Comparison of ENCODE assay signal across 8 cellular contexts in genomic region chr1:244651956-244652698, GRCh38. TPM values are rescaled to one million over a fixed set of nuclear protein-coding genes. Genes with fewer than 3 reads are reported as not detected.
DNase-seq lines count a peak whose midpoint lies in the region; ATAC-seq, FAIRE-seq and TF ChIP-seq lines count a peak whose summit lies in the region.

No MANE protein-coding gene starts in this region.

- peaks cover 10% of the 10 kb centered on the region; the same call in 1 of the 2 replicates for H3K9me1 ChIP-seq in IMR-90 (ENCODE audit: insufficient read depth, low read length)

- no peak for FAIRE-seq in GM19239 (lab: Jason Lieb, UNC)

- peak overlapping the region; percentile 96 to 99 for H4K8ac ChIP-seq in IMR-90 (ENCODE audit: low read depth in 2 of 2, low read length in 2 of 2)

- peak overlapping the region; percentile 83 for H3K9ac ChIP-seq in IMR-90 (ENCODE audit: low read depth, low read length)

- TF ChIP-seq POLR2A in IMR-90 (IDR thresholded peaks at IDR 0.05; ENCODE audit: low read depth, low read length), result no peak

- POLR2A ChIA-PET in A673 (lab: Charles Lee; ENCODE audit: low non-redundant PET) (no interaction called here), IMR-90 (lab: Charles Lee; ENCODE audit: unreplicated experiment) (interaction anchor here (0.6 kb wide), 1 partner anchor 217 kb away, joined by 3 read pairs; no protein-coding TSS in a partner anchor)

- peak overlapping the region; percentile 73 for H4K91ac ChIP-seq in IMR-90 (ENCODE audit: insufficient read depth, low read depth, low read length)

- H3K9me3 Mint-ChIP-seq in chondrocyte (ENCODE audit: low read depth), result no peaks in the 10 kb centered on the region
- H3K9me3 Mint-ChIP-seq in effector memory CD8-positive, alpha-beta T cell, result no peaks in the 10 kb centered on the region

- H3K36me3 Mint-ChIP-seq in chondrocyte (ENCODE audit: low read depth), result peaks cover under 1% of the 10 kb centered on the region
- peaks cover 7% of the 10 kb centered on the region for H3K36me3 Mint-ChIP-seq in effector memory CD8-positive, alpha-beta T cell (ENCODE audit: insufficient read depth)

- H2AK9ac ChIP-seq in IMR-90 (replicated peaks; ENCODE audit: low read depth, low read length, poor library complexity), result peak overlapping the region; percentile 12

- H3K9me3 ChIP-seq in A673 (ENCODE audit: low read depth, low read length, poor library complexity, severe bottlenecking) (no peaks in the 10 kb centered on the region), IMR-90 (ENCODE audit: control insufficient read depth, insufficient read depth, low read length) (peaks cover 2% of the 10 kb centered on the region), muscle layer of duodenum (ENCODE audit: control insufficient read depth in 1 of 2, low read length in 2 of 2) (no peaks in the 10 kb centered on the region)

- H3K27me3 ChIP-seq in A673 (replicated peaks; ENCODE audit: insufficient read depth, low read depth, low read length, poor library complexity) (no peaks in the 10 kb centered on the region), IMR-90 (ENCODE audit: control insufficient read depth, insufficient read depth, low read length) (no peaks in the 10 kb centered on the region), muscle layer of duodenum (ENCODE audit: low read depth, low read length) (no peaks in the 10 kb centered on the region)

- H2AK5ac ChIP-seq in IMR-90 (ENCODE audit: low read depth, low read length), result peak overlapping the region; percentile 61; the same call in 1 of the 2 replicates

- H4K20me1 ChIP-seq in IMR-90 (ENCODE audit: insufficient read depth, low read length), result peaks cover 12% of the 10 kb centered on the region; the same call in 1 of the 2 replicates

- intact Hi-C loops in A673 (cut with micrococcal nuclease; ENCODE audit: unreplicated experiment), result loop anchor here (10.0 kb wide), 1 partner anchor 323 kb away; no protein-coding TSS in a partner anchor
- intact Hi-C loops in IMR-90 (cut with micrococcal nuclease), result loop anchor here (2.0 to 5.0 kb wide), 2 partner anchors 183 to 200 kb away; partner anchors contain the start of genes ADSS2 and COX20

- H2BK20ac ChIP-seq in IMR-90 (ENCODE audit: low read depth, low read length), result peak overlapping the region; percentile 51; the same call in 1 of the 2 replicates

- H3K18ac ChIP-seq in IMR-90 (ENCODE audit: low read depth, low read length), result peak overlapping the region; percentile 51; the same call in 1 of the 2 replicates

- peak overlapping the region; percentile 93 for H3K4ac ChIP-seq in IMR-90 (ENCODE audit: low read depth, low read length)

- 83% methylated on average over 6 of the region's 18 CpGs; no CpG with 5 or more reads in 1 of the 2 experiments for WGBS in IMR-90 (ENCODE audit: extremely low coverage in 2 of 2, insufficient read length in 1 of 2), 2 experiments

- in situ Hi-C loops in IMR-90 (cut with MboI; ENCODE audit: low sequenced_read_pairs), result no loop called here

- BruUV-seq in A673 (replicated peaks; lab: Mats Ljungman, UMichigan), result no TSS peak
- no TSS peak for BruUV-seq in IMR-90 (replicated peaks; lab: Mats Ljungman, UMichigan)

- H3K23ac ChIP-seq in IMR-90 (ENCODE audit: low read depth, low read length), result peak overlapping the region; percentile 78

- H2AFZ ChIP-seq in IMR-90 (replicated peaks; ENCODE audit: low read length, poor library complexity), result peak overlapping the region; percentile 98

- H3K4me2 ChIP-seq in IMR-90 (ENCODE audit: low read depth, low read length), result peak overlapping the region; percentile 93

- H3K27me3 Mint-ChIP-seq in chondrocyte (ENCODE audit: low read depth), result no peaks in the 10 kb centered on the region
- no peaks in the 10 kb centered on the region for H3K27me3 Mint-ChIP-seq in effector memory CD8-positive, alpha-beta T cell

- H3K4me3 ChIP-seq in A673 (ENCODE audit: low read depth, low read length, poor library complexity, severe bottlenecking), result peak overlapping the region; percentile 91
- peak overlapping the region; percentile 73 for H3K4me3 ChIP-seq in IMR-90 (ENCODE audit: insufficient read depth, low read depth, low read length)
- peak overlapping the region; percentile 85 to 93 for H3K4me3 ChIP-seq in muscle layer of duodenum (ENCODE audit: low read depth in 1 of 2, low read length in 2 of 2)

- peaks cover 17% of the 10 kb centered on the region for H3K4me1 ChIP-seq in A673 (ENCODE audit: insufficient read depth, low read length, poor library complexity, severe bottlenecking)
- H3K4me1 ChIP-seq in IMR-90 (ENCODE audit: control insufficient read depth, insufficient read depth, low read length), result no peaks in the 10 kb centered on the region
- peaks cover 5 to 22% of the 10 kb centered on the region in 2 donors for H3K4me1 ChIP-seq in muscle layer of duodenum (ENCODE audit: control insufficient read depth in 1 of 2, insufficient read depth in 2 of 2, low read length in 2 of 2)

- TF ChIP-seq RAD21 in IMR-90 (IDR thresholded peaks at IDR 0.05; ENCODE audit: low read length), result no peak

- H3K36me3 ChIP-seq in A673 (ENCODE audit: insufficient read depth, low read length, poor library complexity, severe bottlenecking) (peaks cover 2% of the 10 kb centered on the region), IMR-90 (ENCODE audit: control insufficient read depth, insufficient read depth, low read length) (peaks cover 1% of the 10 kb centered on the region; the same call in 1 of the 2 replicates), muscle layer of duodenum (ENCODE audit: control insufficient read depth in 1 of 2, insufficient read depth in 2 of 2, low read length in 2 of 2) (no peaks in the 10 kb centered on the region)

- H3K27ac Mint-ChIP-seq in chondrocyte (ENCODE audit: unreplicated experiment), result peak overlapping the region; percentile 82
- H3K27ac Mint-ChIP-seq in effector memory CD8-positive, alpha-beta T cell, result peak overlapping the region in 1 of 2 donors; percentile 56

- H3K79me1 ChIP-seq in IMR-90 (ENCODE audit: low read depth in 1 of 2, low read length in 2 of 2), result peaks cover 6 to 30% of the 10 kb centered on the region in 2 experiments; a peak in 2 of 4 replicates

- no peak for DNase-seq in A673 (ENCODE audit: low spot score)
- peak; percentile 11 for DNase-seq in IMR-90
- no peak for DNase-seq in chondrocyte (ENCODE audit: low spot score)
- no peak for DNase-seq in NCI-H226
- no peak for DNase-seq in GM19239 (ENCODE audit: insufficient read length, low spot score)
- DNase-seq in effector memory CD8-positive, alpha-beta T cell, result no peak

- peak overlapping the region; percentile 41; the same call in 2 of the 3 replicates for H2BK15ac ChIP-seq in IMR-90 (ENCODE audit: low read depth, low read length)

- H2BK5ac ChIP-seq in IMR-90 (ENCODE audit: low read depth, low read length, poor library complexity, severe bottlenecking), result peak overlapping the region; percentile 72

- H3K4me3 Mint-ChIP-seq in chondrocyte (ENCODE audit: unreplicated experiment), result peak overlapping the region; percentile 80
- no peak overlapping the region for H3K4me3 Mint-ChIP-seq in effector memory CD8-positive, alpha-beta T cell

- TF ChIP-seq CTCF in A673 (conservative IDR thresholded peaks at IDR 0.05; ENCODE audit: low read depth, low read length) (no peak), IMR-90 (conservative IDR thresholded peaks at IDR 0.05; ENCODE audit: low read depth, low read length) (no peak), chondrocyte (IDR thresholded peaks at IDR 0.05) (no peak)

- CTCF ChIA-PET in A673 (lab: Charles Lee) (interaction anchor here (0.5 to 0.6 kb wide), 2 partner anchors 45 to 387 kb away, joined by 3 to 9 read pairs; no protein-coding TSS in a partner anchor), IMR-90 (lab: Yijun Ruan, JAX) (interaction anchor here (0.9 kb wide), 1 partner anchor 68 kb away, joined by 4 read pairs; no protein-coding TSS in a partner anchor)

- H3K4me1 Mint-ChIP-seq in chondrocyte (ENCODE audit: low read depth), result peaks cover 13% of the 10 kb centered on the region
- peaks cover 11 to 15% of the 10 kb centered on the region in 2 donors for H3K4me1 Mint-ChIP-seq in effector memory CD8-positive, alpha-beta T cell (ENCODE audit: low read depth in 2 of 2)

- ATAC-seq in IMR-90 (ENCODE audit: low read depth) (no peak), GM19467 (IDR thresholded peaks at IDR 0.05; ENCODE audit: unreplicated experiment) (no peak)
- ATAC-seq in effector memory CD8-positive, alpha-beta T cell (replicated peaks), result no peak

- H4K5ac ChIP-seq in IMR-90 (ENCODE audit: low read depth, low read length), result peak overlapping the region; percentile 91

- H3K27ac ChIP-seq in A673 (ENCODE audit: low read depth, low read length, poor library complexity, severe bottlenecking) (peak overlapping the region; percentile 94), IMR-90 (ENCODE audit: insufficient read depth, low read length) (peak overlapping the region; percentile 49), muscle layer of duodenum (ENCODE audit: low read length) (peak overlapping the region; percentile 78)

- peak overlapping the region; percentile 95 for H3K14ac ChIP-seq in IMR-90 (replicated peaks; ENCODE audit: low read depth, low read length)

- dilution Hi-C loops in IMR-90 (cut with HindIII; ENCODE audit: low sequenced_read_pairs, unreplicated experiment), result no loop called here

- H3K56ac ChIP-seq in IMR-90 (ENCODE audit: extremely low read depth, insufficient read depth, low read length), result peak overlapping the region; percentile 92

- peak overlapping the region; percentile 60; the same call in 1 of the 2 replicates for H2BK120ac ChIP-seq in IMR-90 (ENCODE audit: low read depth, low read length)

TF ChIP-seq in IMR-90, 13 proteins besides CTCF, POLR2A, EP300 and RAD21 (continues in another document):
- TF ChIP-seq, protein P1, sequence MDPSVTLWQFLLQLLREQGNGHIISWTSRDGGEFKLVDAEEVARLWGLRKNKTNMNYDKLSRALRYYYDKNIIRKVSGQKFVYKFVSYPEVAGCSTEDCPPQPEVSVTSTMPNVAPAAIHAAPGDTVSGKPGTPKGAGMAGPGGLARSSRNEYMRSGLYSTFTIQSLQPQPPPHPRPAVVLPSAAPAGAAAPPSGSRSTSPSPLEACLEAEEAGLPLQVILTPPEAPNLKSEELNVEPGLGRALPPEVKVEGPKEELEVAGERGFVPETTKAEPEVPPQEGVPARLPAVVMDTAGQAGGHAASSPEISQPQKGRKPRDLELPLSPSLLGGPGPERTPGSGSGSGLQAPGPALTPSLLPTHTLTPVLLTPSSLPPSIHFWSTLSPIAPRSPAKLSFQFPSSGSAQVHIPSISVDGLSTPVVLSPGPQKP (IDR thresholded peaks at IDR 0.05; ENCODE audit: borderline replicate concordance, low read depth, low read length), result no peak

RNA-seq across cellular contexts. Expression of gene DESI2, which starts 0.8 kb away (rescaled TPM):
- total RNA-seq in A673 (2021) (40.7 and 47.7 TPM in 2 replicates), IMR-90 (2012; rRNA removed) (43.6 and 69.4 TPM in 2 replicates), chondrocyte (57.2 to 65.6 TPM (median 62.9 TPM) in 3 replicates)
- polyA plus RNA-seq in IMR-90 (2012; rRNA removed), result 14.7 and 19.0 TPM in 2 replicates
- 8.0 and 8.4 TPM in 2 replicates for polyA plus RNA-seq in IMR-90 (2012; cell fraction: cytosol; rRNA removed)
- 7.2 and 17.4 TPM in 2 replicates for polyA plus RNA-seq in IMR-90 (2012; cell fraction: nucleus; rRNA removed; ENCODE audit: low replicate concordance)
